In genomic region chr16:1338119-1338730, GRCh38 we compare ENCODE assay signal across 10 cellular contexts. TPM values are rescaled to one million over a fixed set of nuclear protein-coding genes. Genes with fewer than 3 reads are reported as not detected.
DNase-seq lines count a peak whose midpoint lies in the region; ATAC-seq, FAIRE-seq and TF ChIP-seq lines count a peak whose summit lies in the region.
"Had no signal": no experiment of that assay in that cellular context is flagged by ENCODE, and none has a peak within 500 bp of the region (broad histone marks: within the 10 kb centered on the region; RNA-seq: fewer than 3 reads in every experiment).

No MANE protein-coding gene starts in this region.

- peaks cover 2% of the 10 kb centered on the region; the same call in 1 of the 2 replicates for H3K23me2 ChIP-seq in H1 (ENCODE audit: low read depth, low read length)

- peaks cover 9% of the 10 kb centered on the region for H3K27me3 Mint-ChIP-seq in activated CD4-positive, alpha-beta T cell treated with anti-CD3 and anti-CD28 coated beads for 36 hours

- H3K18ac ChIP-seq in H1 (ENCODE audit: extremely low read depth, low read length) = no peak overlapping the region

- no peak overlapping the region for H3K56ac ChIP-seq in H1 (replicated peaks; ENCODE audit: insufficient read length, low read depth, low read length)

- no peak overlapping the region for H3K4me3 Mint-ChIP-seq in activated CD4-positive, alpha-beta T cell treated with anti-CD3 and anti-CD28 coated beads for 36 hours
- H3K4me3 Mint-ChIP-seq: CD8-positive, alpha-beta memory T cell had no signal

- H3K4me3 ChIP-seq in H1 (ENCODE audit: extremely low read depth in 1 of 4, insufficient read depth in 2 of 4, low read depth in 3 of 4, low read length in 4 of 4) = no peak overlapping the region
- H3K4me3 ChIP-seq in smooth muscle cell = no peak overlapping the region
- H3K4me3 ChIP-seq in uterus = no peak overlapping the region

- H4K5ac ChIP-seq in H1 (ENCODE audit: insufficient read length, low read depth, low read length) = no peak overlapping the region

- CTCF ChIA-PET in activated CD4-positive, alpha-beta T cell treated with anti-CD3 and anti-CD28 coated beads for 36 hours (lab: Charles Lee) = interaction anchor here (1.0 kb wide), 1 partner anchor 27 kb away, joined by 3 read pairs; no protein-coding TSS in a partner anchor
- CTCF ChIA-PET in H1 (lab: Charles Lee; ENCODE audit: partially characterized antibody) = interaction anchor here (0.7 to 5.2 kb wide), 8 partner anchors 9 to 79 kb away, joined by 3 to 43 read pairs (median 3); no protein-coding TSS in a partner anchor

- 45% methylated on average over 17 of the region's 30 CpGs; no CpG with 5 or more reads in 1 of the 2 experiments for WGBS in H1 (ENCODE audit: extremely low coverage in 1 of 2, insufficient coverage in 1 of 2, insufficient read length in 1 of 2, insufficient replicate concordance in 2 of 2, low coverage in 1 of 2, low lambda C conversion rate in 2 of 2, missing lambda C conversion rate in 1 of 2), 2 experiments
- 66% methylated on average over 24 of the region's 30 CpGs for WGBS in smooth muscle cell (ENCODE audit: low lambda C conversion rate)

- no peak overlapping the region for H3K14ac ChIP-seq in H1 (ENCODE audit: insufficient read length)

- H2BK5ac ChIP-seq in H1 (ENCODE audit: low read depth, low read length) = no peak overlapping the region

- H3K9me3 ChIP-seq in H1 (ENCODE audit: insufficient read depth in 2 of 2, low read depth in 1 of 2, low read length in 1 of 2) (no peaks in the 10 kb centered on the region), smooth muscle cell (replicated peaks; ENCODE audit: low read depth) (no peaks in the 10 kb centered on the region), uterus (no peaks in the 10 kb centered on the region)

- peak overlapping the region; percentile 5; the same call in 1 of the 2 replicates for H4K8ac ChIP-seq in H1 (ENCODE audit: extremely low read depth, insufficient read depth, low read length)

- no peak for TF ChIP-seq EP300 in H1 (IDR thresholded peaks at IDR 0.05; ENCODE audit: borderline replicate concordance in 1 of 2, low read depth in 2 of 2, low read length in 2 of 2)

- FAIRE-seq in H1 (lab: Jason Lieb, UNC) = no peak

- H3K4ac ChIP-seq in H1 (replicated peaks; ENCODE audit: insufficient read length, low read depth, low read length) = no peak overlapping the region

- H2BK20ac ChIP-seq in H1 (ENCODE audit: low read length) = no peak overlapping the region

- H3K4me2 ChIP-seq in H1 (ENCODE audit: insufficient read depth in 1 of 2, low read depth in 2 of 2, low read length in 2 of 2) = no peak overlapping the region
- H3K4me2 ChIP-seq in smooth muscle cell = no peak overlapping the region

- no peak overlapping the region for H3K9ac ChIP-seq in H1 (replicated peaks in 1 of 4; ENCODE audit: extremely low read depth in 1 of 4, low read depth in 3 of 4, low read length in 3 of 4)
- no peak overlapping the region for H3K9ac ChIP-seq in smooth muscle cell (ENCODE audit: low read depth)

- H2BK120ac ChIP-seq in H1 (replicated peaks; ENCODE audit: low read depth, low read length) = no peak overlapping the region

- no peak overlapping the region for H4K91ac ChIP-seq in H1 (replicated peaks; ENCODE audit: insufficient read length, low read length)

- H3K27me3 ChIP-seq in H1 (replicated peaks in 1 of 4; ENCODE audit: control insufficient read depth in 3 of 4, extremely low read depth in 1 of 4, insufficient read depth in 3 of 4, low read length in 3 of 4) (peaks cover 16 to 42% (median 30%) of the 10 kb centered on the region in 4 experiments), smooth muscle cell (ENCODE audit: low read depth) (peaks cover 41% of the 10 kb centered on the region), uterus (peaks cover 8 to 18% of the 10 kb centered on the region in 2 donors)

- no peaks in the 10 kb centered on the region for H3K79me1 ChIP-seq in H1 (ENCODE audit: low read depth, low read length)

- no peak overlapping the region for H2AK5ac ChIP-seq in H1 (ENCODE audit: low read depth, low read length)

- H3K27ac ChIP-seq in H1 (ENCODE audit: low read depth, low read length) (no peak overlapping the region), smooth muscle cell (ENCODE audit: low read depth) (no peak overlapping the region), uterus (no peak overlapping the region)

- DNase-seq in activated CD4-positive, alpha-beta T cell treated with anti-CD3 and anti-CD28 coated beads for 36 hours = peak; percentile 59
- DNase-seq in activated CD4-positive, alpha-beta T cell treated with anti-CD3 and anti-CD28 coated beads, Interleukin-2, amount 50 U/mL, for 1 hour = no peak
- DNase-seq in NCI-H146 treated with DMSO at 0.1 percent for 48 hours (lab: John Stamatoyannopoulos, UW; ENCODE audit: unreplicated experiment) (peak; percentile 32), H1 (ENCODE audit: low read depth in 1 of 2, low spot score in 2 of 2) (no peak), smooth muscle cell (lab: John Stamatoyannopoulos, UW; ENCODE audit: unreplicated experiment) (no peak), uterus (no peak)
- DNase-seq: activated effector memory CD4-positive, alpha-beta T cell treated with Interleukin-2 at 50 U/mL for 16 hours had no signal

- POLR2A ChIA-PET in activated CD4-positive, alpha-beta T cell treated with anti-CD3 and anti-CD28 coated beads for 36 hours (lab: Charles Lee) = no interaction called here
- POLR2A ChIA-PET in H1 (lab: Charles Lee; ENCODE audit: partially characterized antibody) = interaction anchor here (0.9 to 1.2 kb wide), 2 partner anchors 9 to 12 kb away, joined by 3 to 4 read pairs; no protein-coding TSS in a partner anchor

- peaks cover 7 to 21% of the 10 kb centered on the region in 2 experiments for H4K20me1 ChIP-seq in H1 (replicated peaks in 1 of 2; ENCODE audit: control insufficient read depth in 1 of 2, insufficient read depth in 2 of 2, low read length in 2 of 2)
- H4K20me1 ChIP-seq in smooth muscle cell (ENCODE audit: low read depth) = no peaks in the 10 kb centered on the region

- no peak overlapping the region for H3K27ac Mint-ChIP-seq in activated CD4-positive, alpha-beta T cell treated with anti-CD3 and anti-CD28 coated beads for 36 hours
- H3K27ac Mint-ChIP-seq: CD8-positive, alpha-beta memory T cell had no signal

- no peak overlapping the region for H3K23ac ChIP-seq in H1 (ENCODE audit: insufficient read length)

- peak; percentile 32 to 57 (median 32) for TF ChIP-seq CTCF in H1 (IDR thresholded peaks at IDR 0.05; ENCODE audit: control extremely low read depth in 1 of 3, insufficient read depth in 1 of 3, low read depth in 1 of 3, low read length in 3 of 3)
- peak; percentile 37 for TF ChIP-seq CTCF in smooth muscle cell (IDR thresholded peaks at IDR 0.05; ENCODE audit: borderline replicate concordance, insufficient read depth, poor library complexity, severe bottlenecking)
- no peak for TF ChIP-seq CTCF in uterus (IDR thresholded peaks at IDR 0.05)

- H2BK15ac ChIP-seq in H1 (ENCODE audit: low read length) = no peak overlapping the region

- H3K36me3 Mint-ChIP-seq in activated CD4-positive, alpha-beta T cell treated with anti-CD3 and anti-CD28 coated beads for 36 hours (ENCODE audit: low read depth) = no peaks in the 10 kb centered on the region
- H3K36me3 Mint-ChIP-seq: CD8-positive, alpha-beta memory T cell had no signal

- no peaks in the 10 kb centered on the region for H3K9me3 Mint-ChIP-seq in activated CD4-positive, alpha-beta T cell treated with anti-CD3 and anti-CD28 coated beads for 36 hours (ENCODE audit: low read depth)
- H3K9me3 Mint-ChIP-seq: CD8-positive, alpha-beta memory T cell had no signal

- peak in 1 of 2 experiments; percentile 19; a peak in 1 of 4 replicates for TF ChIP-seq RAD21 in H1 (IDR thresholded peaks at IDR 0.05 in 1 of 2, conservative IDR thresholded peaks at IDR 0.05 in 1 of 2; ENCODE audit: low read depth in 2 of 2, low read length in 2 of 2)

- no peaks in the 10 kb centered on the region for H3K36me3 ChIP-seq in H1 (ENCODE audit: control insufficient read depth in 2 of 4, insufficient read depth in 4 of 4, low read length in 3 of 4)
- no peaks in the 10 kb centered on the region for H3K36me3 ChIP-seq in smooth muscle cell (ENCODE audit: low read depth)
- H3K36me3 ChIP-seq in uterus = no peaks in the 10 kb centered on the region

- intact Hi-C loops in activated CD4-positive, alpha-beta T cell treated with anti-CD3 and anti-CD28 coated beads for 36 hours (cut with DNase I, micrococcal nuclease) = no loop called here
- intact Hi-C loops in uterus (cut with DNase I; ENCODE audit: low total_unique reads) = no loop called here

- H3K4me1 ChIP-seq in H1 (replicated peaks in 1 of 4; ENCODE audit: control insufficient read depth in 3 of 4, insufficient read depth in 4 of 4, low read length in 3 of 4) (peaks cover 0 to 10% (median 4%) of the 10 kb centered on the region in 4 experiments; a peak in 4 of 7 replicates), smooth muscle cell (ENCODE audit: low read depth) (no peaks in the 10 kb centered on the region), uterus (peaks cover 0 to 9% of the 10 kb centered on the region in 2 donors)

- H3F3A ChIP-seq in smooth muscle cell (ENCODE audit: low read depth) = no peaks in the 10 kb centered on the region

- ATAC-seq in activated CD4-positive, alpha-beta T cell treated with anti-CD3 and anti-CD28 coated beads for 36 hours = no peak
- ATAC-seq in HG03442 (IDR thresholded peaks at IDR 0.05; ENCODE audit: unreplicated experiment) (no peak), HG03097 (IDR thresholded peaks at IDR 0.05; ENCODE audit: low FRiP score, unreplicated experiment) (no peak)

- TF ChIP-seq POLR2A in H1 (IDR thresholded peaks at IDR 0.05; ENCODE audit: control extremely low read depth in 1 of 2, low read depth in 2 of 2, low read length in 2 of 2) (no peak), uterus (IDR thresholded peaks at IDR 0.05) (no peak)

- no peak overlapping the region for H2AFZ ChIP-seq in H1 (ENCODE audit: low read length)
- no peak overlapping the region for H2AFZ ChIP-seq in smooth muscle cell (ENCODE audit: low read depth)

- H3K79me2 ChIP-seq in H1 (ENCODE audit: control insufficient read depth in 1 of 2, insufficient read depth in 2 of 2, low read length in 2 of 2) (no peaks in the 10 kb centered on the region), smooth muscle cell (ENCODE audit: low read depth) (no peaks in the 10 kb centered on the region)

- no peak overlapping the region for H2BK12ac ChIP-seq in H1 (ENCODE audit: low read depth, low read length)

- H3K4me1 Mint-ChIP-seq in activated CD4-positive, alpha-beta T cell treated with anti-CD3 and anti-CD28 coated beads for 36 hours = peaks cover 14% of the 10 kb centered on the region

RNA-seq across cellular contexts. Expression of gene BAIAP3, which starts 4.8 kb away (rescaled TPM):
- 1 to 10 TPM in 1 of 2 experiments, under 1 TPM in 1; 0.57 to 1.0 TPM for total RNA-seq in activated CD4-positive, alpha-beta T cell treated with anti-CD3 and anti-CD28 coated beads for 36 hours
- total RNA-seq in H1 (2021; fragmentation: NEBNext Ultra II Directional; extraction: Animal tissue kit (Norgen Biotek cat#: 25700)) = 6.8 and 7.9 TPM in 2 replicates
- polyA plus RNA-seq in H1 (2011; rRNA removed) = 2.9 and 6.3 TPM in 2 replicates
- polyA plus RNA-seq in H1 (2011; cell fraction: cytosol; rRNA removed) = 4.8 TPM
- 33.8 TPM for polyA plus RNA-seq in H1 (2011; cell fraction: nucleus; rRNA removed)
- polyA plus RNA-seq in H1 (2012, experiment 1 of 2) = 4.5 to 6.4 TPM (median 5.6 TPM) in 4 replicates
- 2.6 TPM for polyA plus RNA-seq in H1 (2012, experiment 2 of 2)
- 5.0 TPM for polyA plus RNA-seq in H1 (2013, experiment 1 of 2)
- 3.4 TPM for polyA plus RNA-seq in H1 (2013, experiment 2 of 2)
- polyA minus RNA-seq in H1 (2011; rRNA and poly(A)+ RNA removed) = 2.0 and 2.1 TPM in 2 replicates
- polyA minus RNA-seq in H1 (2011; cell fraction: cytosol; rRNA and poly(A)+ RNA removed) = 5.7 TPM
- polyA minus RNA-seq in H1 (2011; cell fraction: nucleus; rRNA and poly(A)+ RNA removed) = 11.1 TPM
- total RNA-seq in smooth muscle cell = 0.31 TPM in 1 of 2 replicates, not detected in the other
- 0.34 and 0.51 TPM in 2 replicates for polyA plus RNA-seq in smooth muscle cell
- total RNA-seq in uterus = 1 to 10 TPM in 3 of 4 donors, under 1 TPM in 1; 0.59 to 5.5 (median 3.5) TPM

RNA-seq across cellular contexts. Expression of gene TSR3, which starts 13.5 kb away (rescaled TPM):
- total RNA-seq in activated CD4-positive, alpha-beta T cell treated with anti-CD3 and anti-CD28 coated beads for 36 hours = 10 to 100 TPM; 37.6 to 58.7 TPM
- total RNA-seq in H1 (2021; fragmentation: NEBNext Ultra II Directional; extraction: Animal tissue kit (Norgen Biotek cat#: 25700)) = 45.9 and 52.3 TPM in 2 replicates
- polyA plus RNA-seq in H1 (2011; rRNA removed) (43.1 and 66.0 TPM in 2 replicates), smooth muscle cell (142 TPM in 2 replicates)
- polyA plus RNA-seq in H1 (2011; cell fraction: cytosol; rRNA removed) = 60.3 TPM
- 46.0 TPM for polyA plus RNA-seq in H1 (2011; cell fraction: nucleus; rRNA removed)
- polyA plus RNA-seq in H1 (2012, experiment 1 of 2) = 31.8 to 57.4 TPM (median 53.2 TPM) in 4 replicates
- 37.5 TPM for polyA plus RNA-seq in H1 (2012, experiment 2 of 2)
- polyA plus RNA-seq in H1 (2013, experiment 1 of 2) = 25.0 TPM
- 26.0 TPM for polyA plus RNA-seq in H1 (2013, experiment 2 of 2)
- polyA minus RNA-seq in H1 (2011; rRNA and poly(A)+ RNA removed) = 10.2 and 10.8 TPM in 2 replicates
- 31.2 TPM for polyA minus RNA-seq in H1 (2011; cell fraction: cytosol; rRNA and poly(A)+ RNA removed)
- polyA minus RNA-seq in H1 (2011; cell fraction: nucleus; rRNA and poly(A)+ RNA removed) = 19.7 TPM
- total RNA-seq in smooth muscle cell (54.9 and 55.2 TPM in 2 replicates), uterus (100 to 1,000 TPM in 1 of 4 donors, 10 to 100 TPM in 3; 15.9 to 101 (median 30.8) TPM)

RNA-seq across cellular contexts. Expression of gene GNPTG, which starts 13.5 kb away (rescaled TPM):
- total RNA-seq in activated CD4-positive, alpha-beta T cell treated with anti-CD3 and anti-CD28 coated beads for 36 hours = 10 to 100 TPM; 16.3 to 17.4 TPM
- total RNA-seq in H1 (2021; fragmentation: NEBNext Ultra II Directional; extraction: Animal tissue kit (Norgen Biotek cat#: 25700)) = 25.2 and 26.2 TPM in 2 replicates
- polyA plus RNA-seq in H1 (2011; rRNA removed) = 51.2 and 73.3 TPM in 2 replicates
- 45.7 TPM for polyA plus RNA-seq in H1 (2011; cell fraction: cytosol; rRNA removed)
- polyA plus RNA-seq in H1 (2011; cell fraction: nucleus; rRNA removed) = 73.3 TPM
- polyA plus RNA-seq in H1 (2012, experiment 1 of 2) = 21.7 to 30.2 TPM (median 28.6 TPM) in 4 replicates
- 17.9 TPM for polyA plus RNA-seq in H1 (2012, experiment 2 of 2)
- 22.1 TPM for polyA plus RNA-seq in H1 (2013, experiment 1 of 2)
- 23.7 TPM for polyA plus RNA-seq in H1 (2013, experiment 2 of 2)
- 9.9 and 10.5 TPM in 2 replicates for polyA minus RNA-seq in H1 (2011; rRNA and poly(A)+ RNA removed)
- polyA minus RNA-seq in H1 (2011; cell fraction: cytosol; rRNA and poly(A)+ RNA removed) = 9.3 TPM
- 13.4 TPM for polyA minus RNA-seq in H1 (2011; cell fraction: nucleus; rRNA and poly(A)+ RNA removed)
- 28.0 and 34.4 TPM in 2 replicates for total RNA-seq in smooth muscle cell
- 73.3 and 79.2 TPM in 2 replicates for polyA plus RNA-seq in smooth muscle cell
- total RNA-seq in uterus = 10 to 100 TPM; 28.4 to 95.9 (median 48.6) TPM

RNA-seq across cellular contexts. Expression of gene UBE2I, which starts 28.8 kb away (rescaled TPM):
- total RNA-seq in activated CD4-positive, alpha-beta T cell treated with anti-CD3 and anti-CD28 coated beads for 36 hours = 100 to 1,000 TPM; 251 to 358 TPM
- 268 and 272 TPM in 2 replicates for total RNA-seq in H1 (2021; fragmentation: NEBNext Ultra II Directional; extraction: Animal tissue kit (Norgen Biotek cat#: 25700))
- polyA plus RNA-seq in H1 (2011; rRNA removed) (148 and 162 TPM in 2 replicates), smooth muscle cell (169 and 180 TPM in 2 replicates)
- polyA plus RNA-seq in H1 (2011; cell fraction: cytosol; rRNA removed) = 142 TPM
- 143 TPM for polyA plus RNA-seq in H1 (2011; cell fraction: nucleus; rRNA removed)
- polyA plus RNA-seq in H1 (2012, experiment 1 of 2) = 186 to 197 TPM (median 190 TPM) in 4 replicates
- 278 TPM for polyA plus RNA-seq in H1 (2012, experiment 2 of 2)
- 202 TPM for polyA plus RNA-seq in H1 (2013, experiment 1 of 2)
- 204 TPM for polyA plus RNA-seq in H1 (2013, experiment 2 of 2)
- 87.2 and 89.0 TPM in 2 replicates for polyA minus RNA-seq in H1 (2011; rRNA and poly(A)+ RNA removed)
- 84.7 TPM for polyA minus RNA-seq in H1 (2011; cell fraction: cytosol; rRNA and poly(A)+ RNA removed)
- 99.4 TPM for polyA minus RNA-seq in H1 (2011; cell fraction: nucleus; rRNA and poly(A)+ RNA removed)
- total RNA-seq in smooth muscle cell (51.5 and 95.9 TPM in 2 replicates), uterus (100 to 1,000 TPM in 1 of 4 donors, 10 to 100 TPM in 3; 25.9 to 133 (median 63.0) TPM)

Comparison
In these comparisons a context has a peak if more than half of its experiments do, and no peak if none do; other contexts are left out.
1. DNase-seq: peak in activated CD4-positive, alpha-beta T cell treated with anti-CD3 and anti-CD28 coated beads for 36 hours (single experiment) and NCI-H146 treated with DMSO at 0.1 percent for 48 hours (single experiment); none in activated CD4-positive, alpha-beta T cell treated with anti-CD3 and anti-CD28 coated beads, Interleukin-2, amount 50 U/mL, for 1 hour (single experiment), H1 (0 of 2), smooth muscle cell (single experiment) and uterus (0 of 2).
2. CTCF ChIP-seq: peak in H1 (3 of 3) and smooth muscle cell (single experiment); none in uterus (0 of 4).